Comparison of ENCODE assay signal across 23 cellular contexts in genomic region chr19:723714-724113, GRCh38. TPM values are rescaled to one million over a fixed set of nuclear protein-coding genes. Genes with fewer than 3 reads are reported as not detected.
DNase-seq lines count a peak whose midpoint lies in the region; ATAC-seq, FAIRE-seq and TF ChIP-seq lines count a peak whose summit lies in the region.
"Had no signal": no experiment of that assay in that cellular context is flagged by ENCODE, and none has a peak within 500 bp of the region (broad histone marks: within the 10 kb centered on the region; RNA-seq: fewer than 3 reads in every experiment).

No MANE protein-coding gene starts in this region.

- H3K4me3 ChIP-seq in BLaER1 = peak overlapping the region; percentile 56
- 0 out of 2 replicates have a peak overlapping the region, but pooled peaks have one; percentile 4 for H3K4me3 ChIP-seq in OCI-LY3 (ENCODE audit: low read length)
- H3K4me3 ChIP-seq in kidney (ENCODE audit: low read length in 2 of 2) = no peak overlapping the region
- H3K4me3 ChIP-seq: HAP-1 had no signal

- peak overlapping the region; percentile 41 for H3K27ac Mint-ChIP-seq in activated naive CD4-positive, alpha-beta T cell treated with anti-CD3 and anti-CD28 coated beads, Interleukin-2, amount 50 U/mL, for 24 hours
- no peak overlapping the region for H3K27ac Mint-ChIP-seq in activated naive CD4-positive, alpha-beta T cell treated with anti-CD3 and anti-CD28 coated beads, Interleukin-2, amount 10 ng/mL, durations not matched to agents 7 days and 5 days
- H3K27ac Mint-ChIP-seq: CD4-positive, CD25-positive, alpha-beta regulatory T cell; CD8-positive, alpha-beta T cell had no signal

- no peak for ATAC-seq in HG02798 (IDR thresholded peaks at IDR 0.05; ENCODE audit: poor library complexity, unreplicated experiment)
- ATAC-seq: CD8-positive, alpha-beta T cell had no signal

- H3K27me3 ChIP-seq in BLaER1 (no peaks in the 10 kb centered on the region), OCI-LY3 (ENCODE audit: low read depth, low read length) (0 out of 2 replicates have a peak, but pooled peaks cover 9% of the 10 kb centered on the region), layer of hippocampus (ENCODE audit: control insufficient read depth, insufficient read depth, low read length) (no peaks in the 10 kb centered on the region)
- H3K27me3 ChIP-seq: BE2C had no signal

- H3K9me3 Mint-ChIP-seq in activated naive CD4-positive, alpha-beta T cell treated with anti-CD3 and anti-CD28 coated beads, Interleukin-2, amount 50 U/mL, for 24 hours = no peaks in the 10 kb centered on the region
- no peaks in the 10 kb centered on the region for H3K9me3 Mint-ChIP-seq in activated naive CD4-positive, alpha-beta T cell treated with anti-CD3 and anti-CD28 coated beads, Interleukin-2, amount 10 ng/mL, durations not matched to agents 7 days and 5 days
- H3K9me3 Mint-ChIP-seq: CD8-positive, alpha-beta T cell had no signal

- TF ChIP-seq CTCF in OCI-LY3 (IDR thresholded peaks at IDR 0.05; ENCODE audit: low read depth, low read length) (no peak), kidney (IDR thresholded peaks at IDR 0.05; ENCODE audit: borderline replicate concordance, extremely low read depth, insufficient read depth) (no peak)

- H3K9ac ChIP-seq in BLaER1 (peak overlapping the region; percentile 63; the same call in 1 of the 2 replicates), OCI-LY3 (ENCODE audit: low read length) (no peak overlapping the region), kidney (ENCODE audit: low read length in 2 of 2) (no peak overlapping the region)

- H3K4me3 Mint-ChIP-seq in activated naive CD4-positive, alpha-beta T cell treated with anti-CD3 and anti-CD28 coated beads, Interleukin-2, amount 50 U/mL, for 24 hours = no peak overlapping the region
- H3K4me3 Mint-ChIP-seq in activated naive CD4-positive, alpha-beta T cell treated with anti-CD3 and anti-CD28 coated beads, Interleukin-2, amount 10 ng/mL, durations not matched to agents 7 days and 5 days = no peak overlapping the region
- H3K4me3 Mint-ChIP-seq: CD4-positive, CD25-positive, alpha-beta regulatory T cell; CD8-positive, alpha-beta T cell had no signal

- peak overlapping the region; percentile 87 for H3K27ac ChIP-seq in BLaER1
- no peak overlapping the region for H3K27ac ChIP-seq in OCI-LY3 (ENCODE audit: low read length)
- peak overlapping the region; percentile 10 for H3K27ac ChIP-seq in layer of hippocampus (ENCODE audit: low read depth, low read length)
- no peak overlapping the region for H3K27ac ChIP-seq in kidney (ENCODE audit: low read depth in 2 of 2, low read length in 2 of 2)
- H3K27ac ChIP-seq: 22Rv1, C4-2B had no signal

- H3K36me3 ChIP-seq in BLaER1 = peaks cover 10% of the 10 kb centered on the region
- no peaks in the 10 kb centered on the region for H3K36me3 ChIP-seq in OCI-LY3 (replicated peaks; ENCODE audit: low read depth, low read length)
- H3K36me3 ChIP-seq in kidney (ENCODE audit: control insufficient read depth in 1 of 2, insufficient read depth in 2 of 2, low read length in 2 of 2) = no peaks in the 10 kb centered on the region
- H3K36me3 ChIP-seq: BE2C had no signal

- peaks cover 92% of the 10 kb centered on the region for H3K4me1 ChIP-seq in BLaER1
- peaks cover 34% of the 10 kb centered on the region for H3K4me1 ChIP-seq in OCI-LY3 (ENCODE audit: low read length)
- H3K4me1 ChIP-seq in kidney (ENCODE audit: control insufficient read depth in 1 of 2, insufficient read depth in 1 of 2, low read depth in 1 of 2, low read length in 2 of 2) = peaks cover 0 to 9% of the 10 kb centered on the region in 2 donors
- H3K4me1 ChIP-seq: Caco-2, HAP-1 had no signal

- H3K9me3 ChIP-seq in BLaER1 (no peaks in the 10 kb centered on the region), OCI-LY3 (ENCODE audit: insufficient read depth, low read length) (no peaks in the 10 kb centered on the region), kidney (ENCODE audit: control insufficient read depth in 1 of 2, low read length in 2 of 2) (no peaks in the 10 kb centered on the region)
- H3K9me3 ChIP-seq: BE2C, Caco-2, HAP-1 had no signal

- intact Hi-C loops in kidney (cut with DNase I) = no loop called here

- H2AFZ ChIP-seq in OCI-LY3 (ENCODE audit: low read depth, low read length) = no peak overlapping the region

- H3K4me2 ChIP-seq in BLaER1 = peak overlapping the region; percentile 98
- peak overlapping the region; percentile 34 for H3K4me2 ChIP-seq in OCI-LY3 (ENCODE audit: low read length)

- no peak for FAIRE-seq in kidney (lab: Jason Lieb, UNC)
- FAIRE-seq: A204.1, G401.6, GM12892, H54 had no signal

- CTCF ChIA-PET in activated naive CD4-positive, alpha-beta T cell treated with anti-CD3 and anti-CD28 coated beads, Interleukin-2, amount 10 ng/mL, durations not matched to agents 7 days and 5 days (lab: Charles Lee) = no interaction called here

- peaks cover 32% of the 10 kb centered on the region for H4K20me1 ChIP-seq in BLaER1
- H4K20me1 ChIP-seq in OCI-LY3 (ENCODE audit: insufficient read depth, low read length) = no peaks in the 10 kb centered on the region

- H3K79me2 ChIP-seq in OCI-LY3 (ENCODE audit: low read length) = no peaks in the 10 kb centered on the region

- H3K27me3 Mint-ChIP-seq in activated naive CD4-positive, alpha-beta T cell treated with anti-CD3 and anti-CD28 coated beads, Interleukin-2, amount 50 U/mL, for 24 hours = peaks cover 2% of the 10 kb centered on the region
- peaks cover 28% of the 10 kb centered on the region for H3K27me3 Mint-ChIP-seq in activated naive CD4-positive, alpha-beta T cell treated with anti-CD3 and anti-CD28 coated beads, Interleukin-2, amount 10 ng/mL, durations not matched to agents 7 days and 5 days

- H3K36me3 Mint-ChIP-seq in activated naive CD4-positive, alpha-beta T cell treated with anti-CD3 and anti-CD28 coated beads, Interleukin-2, amount 50 U/mL, for 24 hours = no peaks in the 10 kb centered on the region
- H3K36me3 Mint-ChIP-seq in activated naive CD4-positive, alpha-beta T cell treated with anti-CD3 and anti-CD28 coated beads, Interleukin-2, amount 10 ng/mL, durations not matched to agents 7 days and 5 days = no peaks in the 10 kb centered on the region
- H3K36me3 Mint-ChIP-seq: CD4-positive, CD25-positive, alpha-beta regulatory T cell; CD8-positive, alpha-beta T cell had no signal

- no peak for DNase-seq in activated naive CD4-positive, alpha-beta T cell treated with anti-CD3 and anti-CD28 coated beads, Interleukin-2, amount 10 ng/mL, durations not matched to agents 7 days and 5 days
- no peak for DNase-seq in kidney
- DNase-seq: AML-193; BE2C; Caco-2; CD4-positive, CD25-positive, alpha-beta regulatory T cell; CD8-positive, alpha-beta T cell; DMS153; DND-41; GOT3 had no signal

- H3K4me1 Mint-ChIP-seq in activated naive CD4-positive, alpha-beta T cell treated with anti-CD3 and anti-CD28 coated beads, Interleukin-2, amount 50 U/mL, for 24 hours = no peaks in the 10 kb centered on the region
- no peaks in the 10 kb centered on the region for H3K4me1 Mint-ChIP-seq in activated naive CD4-positive, alpha-beta T cell treated with anti-CD3 and anti-CD28 coated beads, Interleukin-2, amount 10 ng/mL, durations not matched to agents 7 days and 5 days
- H3K4me1 Mint-ChIP-seq: CD4-positive, CD25-positive, alpha-beta regulatory T cell had no signal

RNA-seq across cellular contexts. Expression of gene PALM, which starts 15.0 kb away (rescaled TPM):
- total RNA-seq in kidney = 49.4 TPM
- 92.3 TPM for polyA plus RNA-seq in kidney (ENCODE audit: insufficient read depth, low read depth, low replicate concordance)
- total RNA-seq: CD4-positive, CD25-positive, alpha-beta regulatory T cell; CD8-positive, alpha-beta T cell had no signal
- polyA plus RNA-seq: CD4-positive, CD25-positive, alpha-beta regulatory T cell had no signal

RNA-seq across cellular contexts. Expression of gene MISP, which starts 27.2 kb away (rescaled TPM):
- 17.8 TPM for total RNA-seq in kidney
- polyA plus RNA-seq in kidney (ENCODE audit: insufficient read depth, low read depth, low replicate concordance) = 19.6 TPM
- total RNA-seq: CD4-positive, CD25-positive, alpha-beta regulatory T cell; CD8-positive, alpha-beta T cell had no signal
- polyA plus RNA-seq: CD4-positive, CD25-positive, alpha-beta regulatory T cell had no signal

RNA-seq across cellular contexts. Expression of gene PRSS57, which starts 28.5 kb away (rescaled TPM):
- total RNA-seq in kidney = not detected
- not detected for polyA plus RNA-seq in kidney (ENCODE audit: insufficient read depth, low read depth, low replicate concordance)
- total RNA-seq: Caco-2; CD8-positive, alpha-beta T cell had no signal
- polyA plus RNA-seq: AG04450; CD4-positive, CD25-positive, alpha-beta regulatory T cell had no signal

RNA-seq across cellular contexts. Expression of gene FSTL3, which starts 47.5 kb away (rescaled TPM):
- total RNA-seq in kidney = 63.0 TPM
- 23.9 TPM for polyA plus RNA-seq in kidney (ENCODE audit: insufficient read depth, low read depth, low replicate concordance)

Comparison
In these comparisons a context has a peak if more than half of its experiments do, and no peak if none do; other contexts are left out.
1. H3K27ac ChIP-seq: peak in BLaER1 (single experiment) and layer of hippocampus (single experiment); none in OCI-LY3 (single experiment) and kidney (0 of 2).
2. H3K4me3 ChIP-seq: peak in BLaER1 (single experiment) and OCI-LY3 (single experiment); none in kidney (0 of 2).